Comparison of ENCODE assay signal across 9 cellular contexts in genomic region chr7:134892002-134892693, GRCh38.
DNase-seq lines count a peak whose midpoint lies in the region; ATAC-seq and TF ChIP-seq lines count a peak whose summit lies in the region.
"Had no signal": no experiment of that assay in that cellular context is flagged by ENCODE, and none has a peak within 500 bp of the region (broad histone marks: within the 10 kb centered on the region; RNA-seq: fewer than 3 reads in every experiment).

No MANE protein-coding gene starts in this region.

- peak overlapping the region; percentile 54 for H3K4me2 ChIP-seq in mesenchymal stem cell (ENCODE audit: low read length, poor library complexity, severe bottlenecking)

- H3K4me3 Mint-ChIP-seq in endodermal cell: peak overlapping the region; percentile 76
- H3K4me3 Mint-ChIP-seq: T-helper 17 cell had no signal

- peak; percentile 3 for DNase-seq in NCI-H82 treated with DMSO at 0.1 percent for 48 hours (lab: John Stamatoyannopoulos, UW; ENCODE audit: unreplicated experiment)
- no peak for DNase-seq in endodermal cell
- peak; percentile 55 for DNase-seq in mesenchymal stem cell
- peak in 1 of 2 donors; percentile 36 for DNase-seq in tibial nerve (ENCODE audit: low spot score in 2 of 2)
- DNase-seq in HuH-7.5 (ENCODE audit: low spot score): no peak
- no peak for DNase-seq in amniotic stem cell (lab: John Stamatoyannopoulos, UW)
- DNase-seq: T-helper 17 cell had no signal

- peak overlapping the region; percentile 36 for H2AK5ac ChIP-seq in mesenchymal stem cell (ENCODE audit: low read length, severe bottlenecking)

- peak overlapping the region; percentile 95 for H3K27ac Mint-ChIP-seq in endodermal cell
- H3K27ac Mint-ChIP-seq: T-helper 17 cell had no signal

- no peak overlapping the region for H2BK12ac ChIP-seq in mesenchymal stem cell (ENCODE audit: low read length in 2 of 2)

- no peaks in the 10 kb centered on the region for H3K27me3 ChIP-seq in endodermal cell (ENCODE audit: control insufficient read depth, insufficient read depth, low read length, poor library complexity, severe bottlenecking)
- H3K27me3 ChIP-seq in mesenchymal stem cell (ENCODE audit: control insufficient read depth in 1 of 2, insufficient read depth in 1 of 2, low read length in 2 of 2): no peaks in the 10 kb centered on the region
- H3K27me3 ChIP-seq in tibial nerve: no peaks in the 10 kb centered on the region

- H2AFZ ChIP-seq in mesenchymal stem cell (ENCODE audit: low read depth, low read length): no peak overlapping the region

- no peak for TF ChIP-seq EP300 in tibial nerve (IDR thresholded peaks at IDR 0.05)

- H2BK120ac ChIP-seq in mesenchymal stem cell (ENCODE audit: low read depth, low read length): no peak overlapping the region

- H3K4me1 ChIP-seq in endodermal cell (ENCODE audit: control insufficient read depth, insufficient read depth, low read length) (no peaks in the 10 kb centered on the region), mesenchymal stem cell (ENCODE audit: control insufficient read depth, insufficient read depth, low read depth, low read length) (peaks cover 14% of the 10 kb centered on the region), tibial nerve (peaks cover 0 to 40% (median 16%) of the 10 kb centered on the region in 4 donors)

- no peak overlapping the region for H3K14ac ChIP-seq in mesenchymal stem cell (ENCODE audit: low read length in 2 of 2)

- 68 to 75% methylated on average over 7 to 10 of the region's 10 CpGs for WGBS in endodermal cell (ENCODE audit: insufficient coverage in 1 of 2, insufficient read length in 1 of 2), 2 experiments
- 82% methylated on average over 6 of the region's 10 CpGs for WGBS in mesenchymal stem cell
- 20 to 21% methylated on average over 10 of the region's 10 CpGs for WGBS in tibial nerve, 2 donors

- H3K9ac ChIP-seq in endodermal cell (ENCODE audit: extremely low read depth, low read length, poor library complexity, severe bottlenecking): peak overlapping the region; percentile 62
- H3K9ac ChIP-seq in mesenchymal stem cell (ENCODE audit: low read length): peak overlapping the region; percentile 98

- peak overlapping the region; percentile 36 for H4K8ac ChIP-seq in mesenchymal stem cell (ENCODE audit: low read length)

- H3K4ac ChIP-seq in mesenchymal stem cell (ENCODE audit: low read depth in 1 of 2, low read length in 2 of 2): no peak overlapping the region

- peaks cover 38% of the 10 kb centered on the region for H3K4me1 Mint-ChIP-seq in endodermal cell
- H3K4me1 Mint-ChIP-seq: T-helper 17 cell had no signal

- H3K27ac ChIP-seq in endodermal cell (ENCODE audit: low read depth, low read length): peak overlapping the region; percentile 33
- peak overlapping the region; percentile 90 for H3K27ac ChIP-seq in mesenchymal stem cell (ENCODE audit: low read length, poor library complexity, severe bottlenecking)
- H3K27ac ChIP-seq in tibial nerve: peak overlapping the region; percentile 80 to 95 (median 85)

- peaks cover 32% of the 10 kb centered on the region for H3K9me3 ChIP-seq in endodermal cell (ENCODE audit: control insufficient read depth, low read length)
- H3K9me3 ChIP-seq in mesenchymal stem cell (ENCODE audit: control insufficient read depth, low read length): peaks cover 15% of the 10 kb centered on the region
- peaks cover 0 to 17% (median 0%) of the 10 kb centered on the region in 4 donors for H3K9me3 ChIP-seq in tibial nerve

- peaks cover 22% of the 10 kb centered on the region for H3K79me1 ChIP-seq in mesenchymal stem cell (replicated peaks; ENCODE audit: low read length, poor library complexity, severe bottlenecking)

- H3K36me3 Mint-ChIP-seq in endodermal cell (ENCODE audit: low read depth): peaks cover 30% of the 10 kb centered on the region

- no peak for TF ChIP-seq POLR2A in tibial nerve (IDR thresholded peaks at IDR 0.05)

- H4K91ac ChIP-seq in mesenchymal stem cell (ENCODE audit: low read length): no peak overlapping the region

- peaks cover 25% of the 10 kb centered on the region for H3K9me3 Mint-ChIP-seq in endodermal cell

- H2BK15ac ChIP-seq in mesenchymal stem cell (ENCODE audit: low read depth, poor library complexity, severe bottlenecking): no peak overlapping the region

- no peak overlapping the region for H3K23ac ChIP-seq in mesenchymal stem cell (ENCODE audit: low read length in 2 of 2)

- peak overlapping the region; percentile 80 for H3K4me3 ChIP-seq in endodermal cell (ENCODE audit: low read length)
- H3K4me3 ChIP-seq in mesenchymal stem cell (ENCODE audit: insufficient read depth in 1 of 2, low read depth in 1 of 2, low read length in 2 of 2): peak overlapping the region in 1 of 2 experiments; percentile 81
- H3K4me3 ChIP-seq in tibial nerve: peak overlapping the region; percentile 37 to 62 (median 48)

- H3K18ac ChIP-seq in mesenchymal stem cell (ENCODE audit: low read depth in 1 of 2, low read length in 2 of 2): peak overlapping the region in 1 of 2 experiments; percentile 58

- ATAC-seq in GM19395 (IDR thresholded peaks at IDR 0.05; ENCODE audit: unreplicated experiment) (no peak), GM21390 (IDR thresholded peaks at IDR 0.05; ENCODE audit: unreplicated experiment) (no peak)
- ATAC-seq: T-helper 17 cell had no signal

- no peaks in the 10 kb centered on the region for H3K27me3 Mint-ChIP-seq in endodermal cell (ENCODE audit: insufficient read depth)

- H2BK5ac ChIP-seq in mesenchymal stem cell (ENCODE audit: low read depth, low read length, poor library complexity, severe bottlenecking): no peak overlapping the region

- H3K36me3 ChIP-seq in endodermal cell (ENCODE audit: control insufficient read depth, insufficient read depth, low read length): peaks cover 20% of the 10 kb centered on the region
- H3K36me3 ChIP-seq in mesenchymal stem cell (ENCODE audit: control insufficient read depth in 1 of 2, insufficient read depth in 2 of 2, low read depth in 1 of 2, low read length in 2 of 2): peaks cover 10 to 39% of the 10 kb centered on the region in 2 experiments
- H3K36me3 ChIP-seq in tibial nerve: peaks cover 0 to 13% (median 0%) of the 10 kb centered on the region in 3 donors

- TF ChIP-seq CTCF in endodermal cell (conservative IDR thresholded peaks at IDR 0.05) (no peak), tibial nerve (IDR thresholded peaks at IDR 0.05) (no peak)

Comparison
In these comparisons a context has a peak if more than half of its experiments do, and no peak if none do; other contexts are left out.
1. DNase-seq: peak in NCI-H82 treated with DMSO at 0.1 percent for 48 hours (single experiment) and mesenchymal stem cell (single experiment); none in endodermal cell (single experiment), HuH-7.5 (single experiment) and amniotic stem cell (single experiment).
2. H3K27ac ChIP-seq: peak in every context shown above with its lines; median percentile 90 in mesenchymal stem cell; 85 in tibial nerve; 33 in endodermal cell.